ENCODE assay signal across 9 cellular contexts in genomic region chr11:3164138-3164539, GRCh38. TPM values are rescaled to one million over a fixed set of nuclear protein-coding genes. Genes with fewer than 3 reads are reported as not detected.
DNase-seq lines count a peak whose midpoint lies in the region; ATAC-seq and TF ChIP-seq lines count a peak whose summit lies in the region.
"Had no signal": no experiment of that assay in that cellular context is flagged by ENCODE, and none has a peak within 500 bp of the region (broad histone marks: within the 10 kb centered on the region; RNA-seq: fewer than 3 reads in every experiment).

No MANE protein-coding gene starts in this region.

- TF ChIP-seq POLR2A in breast epithelium (IDR thresholded peaks at IDR 0.05): no peak

- H3K4me3 ChIP-seq in breast epithelium (peak overlapping the region; percentile 65 to 81 (median 81)), lower lobe of right lung (peak overlapping the region; percentile 84)

- H3K36me3 ChIP-seq in breast epithelium (no peaks in the 10 kb centered on the region), lower lobe of right lung (no peaks in the 10 kb centered on the region)

- H3K27me3 ChIP-seq in breast epithelium: no peaks in the 10 kb centered on the region
- no peaks in the 10 kb centered on the region for H3K27me3 ChIP-seq in lower lobe of right lung (ENCODE audit: low read depth)

- no peaks in the 10 kb centered on the region for H3K9me3 Mint-ChIP-seq in activated CD4-positive, alpha-beta T cell treated with anti-CD3 and anti-CD28 coated beads, Interleukin-2, amount 10 ng/mL, durations not matched to agents 24 days and 14 days
- no peaks in the 10 kb centered on the region for H3K9me3 Mint-ChIP-seq in type B pancreatic cell
- H3K9me3 Mint-ChIP-seq in activated CD8-positive, alpha-beta memory T cell treated with anti-CD3 and anti-CD28 coated beads, Interleukin-2, amount 10 ng/mL, durations not matched to agents 7 days and 5 days (ENCODE audit: low read depth): no peaks in the 10 kb centered on the region

- H3K4me1 Mint-ChIP-seq in activated CD4-positive, alpha-beta T cell treated with anti-CD3 and anti-CD28 coated beads, Interleukin-2, amount 10 ng/mL, durations not matched to agents 24 days and 14 days: peaks cover 5% of the 10 kb centered on the region
- peaks cover 37% of the 10 kb centered on the region for H3K4me1 Mint-ChIP-seq in type B pancreatic cell (ENCODE audit: unreplicated experiment)
- H3K4me1 Mint-ChIP-seq in activated CD8-positive, alpha-beta memory T cell treated with anti-CD3 and anti-CD28 coated beads, Interleukin-2, amount 10 ng/mL, durations not matched to agents 7 days and 5 days: peaks cover 4% of the 10 kb centered on the region

- H3K27me3 Mint-ChIP-seq in activated CD4-positive, alpha-beta T cell treated with anti-CD3 and anti-CD28 coated beads, Interleukin-2, amount 10 ng/mL, durations not matched to agents 24 days and 14 days: peaks cover 49% of the 10 kb centered on the region
- peaks cover 16% of the 10 kb centered on the region for H3K27me3 Mint-ChIP-seq in type B pancreatic cell
- H3K27me3 Mint-ChIP-seq in activated CD8-positive, alpha-beta memory T cell treated with anti-CD3 and anti-CD28 coated beads, Interleukin-2, amount 10 ng/mL, durations not matched to agents 7 days and 5 days: peaks cover 49% of the 10 kb centered on the region

- no peaks in the 10 kb centered on the region for H3K36me3 Mint-ChIP-seq in activated CD4-positive, alpha-beta T cell treated with anti-CD3 and anti-CD28 coated beads, Interleukin-2, amount 10 ng/mL, durations not matched to agents 24 days and 14 days (ENCODE audit: low read depth)
- H3K36me3 Mint-ChIP-seq in type B pancreatic cell: no peaks in the 10 kb centered on the region
- H3K36me3 Mint-ChIP-seq in activated CD8-positive, alpha-beta memory T cell treated with anti-CD3 and anti-CD28 coated beads, Interleukin-2, amount 10 ng/mL, durations not matched to agents 7 days and 5 days: no peaks in the 10 kb centered on the region
- H3K36me3 Mint-ChIP-seq: IgD-negative memory B cell had no signal

- no peak for TF ChIP-seq CTCF in breast epithelium (IDR thresholded peaks at IDR 0.05)
- no peak for TF ChIP-seq CTCF in lower lobe of right lung (IDR thresholded peaks at IDR 0.05)
- TF ChIP-seq CTCF in type B pancreatic cell (conservative IDR thresholded peaks at IDR 0.05): no peak

- DNase-seq in activated CD4-positive, alpha-beta T cell treated with anti-CD3 and anti-CD28 coated beads, Interleukin-2, amount 10 ng/mL, durations not matched to agents 24 days and 14 days: no peak
- no peak for DNase-seq in activated CD4-positive, alpha-beta T cell treated with anti-CD3 and anti-CD28 coated beads, Interleukin-2, amount 50 U/mL, for 48 hours
- no peak for DNase-seq in breast epithelium (ENCODE audit: low spot score in 2 of 2)
- DNase-seq in lower lobe of right lung: peak; percentile 47
- no peak for DNase-seq in type B pancreatic cell (ENCODE audit: extremely low spot score, unreplicated experiment)
- DNase-seq in CD1c-positive myeloid dendritic cell (ENCODE audit: extremely low spot score): no peak
- no peak for DNase-seq in activated CD8-positive, alpha-beta memory T cell treated with anti-CD3 and anti-CD28 coated beads, Interleukin-2, amount 10 ng/mL, durations not matched to agents 7 days and 5 days
- no peak for DNase-seq in DMS 273 (lab: John Stamatoyannopoulos, UW; ENCODE audit: unreplicated experiment)

- intact Hi-C loops in activated CD4-positive, alpha-beta T cell treated with anti-CD3 and anti-CD28 coated beads, Interleukin-2, amount 10 ng/mL, durations not matched to agents 24 days and 14 days (cut with micrococcal nuclease): no loop called here
- intact Hi-C loops in breast epithelium (cut with DNase I; ENCODE audit: low total_unique reads): no loop called here
- intact Hi-C loops in lower lobe of right lung (cut with DNase I): no loop called here

- peak overlapping the region; percentile 72 to 90 for H3K27ac ChIP-seq in breast epithelium
- H3K27ac ChIP-seq in lower lobe of right lung: peak overlapping the region; percentile 73

- H3K9me3 ChIP-seq in breast epithelium (no peaks in the 10 kb centered on the region), lower lobe of right lung (no peaks in the 10 kb centered on the region)

- no peak for ATAC-seq in lower lobe of right lung
- no peak for ATAC-seq in activated CD8-positive, alpha-beta memory T cell treated with anti-CD3 and anti-CD28 coated beads, Interleukin-2, amount 10 ng/mL, durations not matched to agents 7 days and 5 days

- peaks cover 14 to 17% of the 10 kb centered on the region in 2 donors for H3K4me1 ChIP-seq in breast epithelium
- peaks cover 52% of the 10 kb centered on the region for H3K4me1 ChIP-seq in lower lobe of right lung

- H3K27ac Mint-ChIP-seq in activated CD4-positive, alpha-beta T cell treated with anti-CD3 and anti-CD28 coated beads, Interleukin-2, amount 10 ng/mL, durations not matched to agents 24 days and 14 days: no peak overlapping the region
- H3K27ac Mint-ChIP-seq in type B pancreatic cell: no peak overlapping the region
- H3K27ac Mint-ChIP-seq in activated CD8-positive, alpha-beta memory T cell treated with anti-CD3 and anti-CD28 coated beads, Interleukin-2, amount 10 ng/mL, durations not matched to agents 7 days and 5 days: no peak overlapping the region
- H3K27ac Mint-ChIP-seq: IgD-negative memory B cell had no signal

- peak overlapping the region; percentile 36 for H3K4me3 Mint-ChIP-seq in activated CD4-positive, alpha-beta T cell treated with anti-CD3 and anti-CD28 coated beads, Interleukin-2, amount 10 ng/mL, durations not matched to agents 24 days and 14 days
- peak overlapping the region; percentile 90 for H3K4me3 Mint-ChIP-seq in type B pancreatic cell
- H3K4me3 Mint-ChIP-seq in activated CD8-positive, alpha-beta memory T cell treated with anti-CD3 and anti-CD28 coated beads, Interleukin-2, amount 10 ng/mL, durations not matched to agents 7 days and 5 days: no peak overlapping the region

- CTCF ChIA-PET in activated CD8-positive, alpha-beta memory T cell treated with anti-CD3 and anti-CD28 coated beads, Interleukin-2, amount 10 ng/mL, durations not matched to agents 7 days and 5 days (lab: Charles Lee): no interaction called here

RNA-seq across cellular contexts. Expression of gene OSBPL5, which starts 1.0 kb away (rescaled TPM):
- total RNA-seq in activated CD4-positive, alpha-beta T cell treated with anti-CD3 and anti-CD28 coated beads, Interleukin-2, amount 10 ng/mL, durations not matched to agents 24 days and 14 days: 2.3 and 3.4 TPM in 2 replicates
- total RNA-seq in breast epithelium (10 to 100 TPM; 25.3 to 64.2 (median 27.8) TPM), lower lobe of right lung (46.2 TPM), type B pancreatic cell (ENCODE audit: low replicate concordance) (29.8 and 33.1 TPM in 2 replicates)
- total RNA-seq in activated CD8-positive, alpha-beta memory T cell treated with anti-CD3 and anti-CD28 coated beads, Interleukin-2, amount 10 ng/mL, durations not matched to agents 7 days and 5 days: 1 to 10 TPM; 2.5 to 2.6 TPM

RNA-seq across cellular contexts. Expression of gene MRGPRG, which starts 54.5 kb away (rescaled TPM):
- not detected in 2 replicates for total RNA-seq in activated CD4-positive, alpha-beta T cell treated with anti-CD3 and anti-CD28 coated beads, Interleukin-2, amount 10 ng/mL, durations not matched to agents 24 days and 14 days
- total RNA-seq in breast epithelium (not detected), lower lobe of right lung (not detected), type B pancreatic cell (ENCODE audit: low replicate concordance) (not detected in 2 replicates)
- total RNA-seq in activated CD8-positive, alpha-beta memory T cell treated with anti-CD3 and anti-CD28 coated beads, Interleukin-2, amount 10 ng/mL, durations not matched to agents 7 days and 5 days: not detected
